1 cellular context compared by ENCODE assay signal in the genomic region with DNA sequence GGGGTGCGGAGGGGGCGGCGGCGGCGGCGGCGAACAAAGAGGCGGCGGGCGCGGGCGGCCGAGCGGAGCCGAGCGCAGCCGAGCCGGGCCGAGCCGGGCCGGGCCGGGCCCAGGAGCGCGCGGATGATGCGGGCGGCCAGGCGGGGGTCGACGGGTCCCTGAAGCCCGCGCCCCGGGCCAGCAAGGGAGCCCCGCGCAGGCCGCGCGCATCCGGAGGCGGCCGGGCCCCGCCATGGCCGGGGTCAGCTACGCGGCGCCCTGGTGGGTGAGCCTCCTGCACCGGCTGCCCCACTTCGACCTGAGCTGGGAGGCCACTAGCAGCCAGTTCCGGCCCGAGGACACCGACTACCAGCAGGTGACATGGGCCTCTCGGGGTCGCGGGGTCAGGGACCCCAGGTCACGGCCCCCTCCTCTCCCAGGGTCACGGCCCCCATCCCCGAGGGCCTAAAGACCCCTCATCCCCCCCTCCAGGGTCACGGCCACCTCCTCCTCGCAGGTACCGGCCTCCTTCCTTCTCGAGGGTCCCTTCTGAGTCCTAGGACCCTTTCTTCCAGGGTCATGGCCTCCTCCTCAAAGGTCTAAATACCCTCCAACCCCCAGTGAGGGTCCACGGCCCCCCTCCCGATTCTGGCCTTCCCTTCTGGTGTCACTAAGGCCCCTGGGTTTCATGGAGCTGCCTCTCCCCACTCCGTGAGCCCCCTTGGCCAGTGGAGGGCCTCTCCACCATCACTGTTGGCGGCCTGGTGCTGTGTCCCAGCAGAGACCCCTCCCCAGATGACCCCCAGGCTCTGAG.
TF ChIP-seq lines count a peak whose summit lies in the region.

A gene with protein sequence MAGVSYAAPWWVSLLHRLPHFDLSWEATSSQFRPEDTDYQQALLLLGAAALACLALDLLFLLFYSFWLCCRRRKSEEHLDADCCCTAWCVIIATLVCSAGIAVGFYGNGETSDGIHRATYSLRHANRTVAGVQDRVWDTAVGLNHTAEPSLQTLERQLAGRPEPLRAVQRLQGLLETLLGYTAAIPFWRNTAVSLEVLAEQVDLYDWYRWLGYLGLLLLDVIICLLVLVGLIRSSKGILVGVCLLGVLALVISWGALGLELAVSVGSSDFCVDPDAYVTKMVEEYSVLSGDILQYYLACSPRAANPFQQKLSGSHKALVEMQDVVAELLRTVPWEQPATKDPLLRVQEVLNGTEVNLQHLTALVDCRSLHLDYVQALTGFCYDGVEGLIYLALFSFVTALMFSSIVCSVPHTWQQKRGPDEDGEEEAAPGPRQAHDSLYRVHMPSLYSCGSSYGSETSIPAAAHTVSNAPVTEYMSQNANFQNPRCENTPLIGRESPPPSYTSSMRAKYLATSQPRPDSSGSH (plus strand): TSS at position 63 of the 793 bp plus-strand sequence. CDS start 170 bp downstream, at position 233.

TF ChIP-seq in GM12878, 131 proteins besides CTCF, POLR2A, EP300 and RAD21 (continued from another document):
- TF ChIP-seq, protein P1, sequence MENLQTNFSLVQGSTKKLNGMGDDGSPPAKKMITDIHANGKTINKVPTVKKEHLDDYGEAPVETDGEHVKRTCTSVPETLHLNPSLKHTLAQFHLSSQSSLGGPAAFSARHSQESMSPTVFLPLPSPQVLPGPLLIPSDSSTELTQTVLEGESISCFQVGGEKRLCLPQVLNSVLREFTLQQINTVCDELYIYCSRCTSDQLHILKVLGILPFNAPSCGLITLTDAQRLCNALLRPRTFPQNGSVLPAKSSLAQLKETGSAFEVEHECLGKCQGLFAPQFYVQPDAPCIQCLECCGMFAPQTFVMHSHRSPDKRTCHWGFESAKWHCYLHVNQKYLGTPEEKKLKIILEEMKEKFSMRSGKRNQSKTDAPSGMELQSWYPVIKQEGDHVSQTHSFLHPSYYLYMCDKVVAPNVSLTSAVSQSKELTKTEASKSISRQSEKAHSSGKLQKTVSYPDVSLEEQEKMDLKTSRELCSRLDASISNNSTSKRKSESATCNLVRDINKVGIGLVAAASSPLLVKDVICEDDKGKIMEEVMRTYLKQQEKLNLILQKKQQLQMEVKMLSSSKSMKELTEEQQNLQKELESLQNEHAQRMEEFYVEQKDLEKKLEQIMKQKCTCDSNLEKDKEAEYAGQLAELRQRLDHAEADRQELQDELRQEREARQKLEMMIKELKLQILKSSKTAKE (IDR thresholded peaks at IDR 0.05; ENCODE audit: low read depth, poor library complexity, severe bottlenecking): no peak
- TF ChIP-seq, protein P2, sequence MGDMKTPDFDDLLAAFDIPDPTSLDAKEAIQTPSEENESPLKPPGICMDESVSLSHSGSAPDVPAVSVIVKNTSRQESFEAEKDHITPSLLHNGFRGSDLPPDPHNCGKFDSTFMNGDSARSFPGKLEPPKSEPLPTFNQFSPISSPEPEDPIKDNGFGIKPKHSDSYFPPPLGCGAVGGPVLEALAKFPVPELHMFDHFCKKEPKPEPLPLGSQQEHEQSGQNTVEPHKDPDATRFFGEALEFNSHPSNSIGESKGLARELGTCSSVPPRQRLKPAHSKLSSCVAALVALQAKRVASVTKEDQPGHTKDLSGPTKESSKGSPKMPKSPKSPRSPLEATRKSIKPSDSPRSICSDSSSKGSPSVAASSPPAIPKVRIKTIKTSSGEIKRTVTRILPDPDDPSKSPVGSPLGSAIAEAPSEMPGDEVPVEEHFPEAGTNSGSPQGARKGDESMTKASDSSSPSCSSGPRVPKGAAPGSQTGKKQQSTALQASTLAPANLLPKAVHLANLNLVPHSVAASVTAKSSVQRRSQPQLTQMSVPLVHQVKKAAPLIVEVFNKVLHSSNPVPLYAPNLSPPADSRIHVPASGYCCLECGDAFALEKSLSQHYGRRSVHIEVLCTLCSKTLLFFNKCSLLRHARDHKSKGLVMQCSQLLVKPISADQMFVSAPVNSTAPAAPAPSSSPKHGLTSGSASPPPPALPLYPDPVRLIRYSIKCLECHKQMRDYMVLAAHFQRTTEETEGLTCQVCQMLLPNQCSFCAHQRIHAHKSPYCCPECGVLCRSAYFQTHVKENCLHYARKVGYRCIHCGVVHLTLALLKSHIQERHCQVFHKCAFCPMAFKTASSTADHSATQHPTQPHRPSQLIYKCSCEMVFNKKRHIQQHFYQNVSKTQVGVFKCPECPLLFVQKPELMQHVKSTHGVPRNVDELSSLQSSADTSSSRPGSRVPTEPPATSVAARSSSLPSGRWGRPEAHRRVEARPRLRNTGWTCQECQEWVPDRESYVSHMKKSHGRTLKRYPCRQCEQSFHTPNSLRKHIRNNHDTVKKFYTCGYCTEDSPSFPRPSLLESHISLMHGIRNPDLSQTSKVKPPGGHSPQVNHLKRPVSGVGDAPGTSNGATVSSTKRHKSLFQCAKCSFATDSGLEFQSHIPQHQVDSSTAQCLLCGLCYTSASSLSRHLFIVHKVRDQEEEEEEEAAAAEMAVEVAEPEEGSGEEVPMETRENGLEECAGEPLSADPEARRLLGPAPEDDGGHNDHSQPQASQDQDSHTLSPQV (IDR thresholded peaks at IDR 0.05): no peak
- TF ChIP-seq EED (IDR thresholded peaks at IDR 0.05; ENCODE audit: low read depth): no peak
- TF ChIP-seq HCFC1 (IDR thresholded peaks at IDR 0.05; ENCODE audit: low read length): no peak
- 0 out of 2 replicates have a peak, but pooled peaks have one; percentile 23 for TF ChIP-seq TAF1 (IDR thresholded peaks at IDR 0.05; ENCODE audit: borderline replicate concordance, low read depth, low read length)
- TF ChIP-seq ZNF207 (IDR thresholded peaks at IDR 0.05; ENCODE audit: borderline replicate concordance): no peak
- TF ChIP-seq BCL11A (IDR thresholded peaks at IDR 0.05; ENCODE audit: low read depth, low read length): no peak
- peak; percentile 59 for TF ChIP-seq SMARCA5 (IDR thresholded peaks at IDR 0.05)
- TF ChIP-seq SIN3A (IDR thresholded peaks at IDR 0.05; ENCODE audit: low read depth, low read length): no peak
- no peak for TF ChIP-seq SPI1 (IDR thresholded peaks at IDR 0.05; ENCODE audit: borderline replicate concordance, insufficient read depth, low read depth, low read length)
- no peak for TF ChIP-seq KAT2A (conservative IDR thresholded peaks at IDR 0.05; ENCODE audit: control insufficient read depth, low read depth, low read length)
- no peak for TF ChIP-seq FOXM1 (IDR thresholded peaks at IDR 0.05; ENCODE audit: low read depth, low read length)
- TF ChIP-seq SP1 (IDR thresholded peaks at IDR 0.05; ENCODE audit: low read depth, low read length): no peak
- TF ChIP-seq, protein P3, sequence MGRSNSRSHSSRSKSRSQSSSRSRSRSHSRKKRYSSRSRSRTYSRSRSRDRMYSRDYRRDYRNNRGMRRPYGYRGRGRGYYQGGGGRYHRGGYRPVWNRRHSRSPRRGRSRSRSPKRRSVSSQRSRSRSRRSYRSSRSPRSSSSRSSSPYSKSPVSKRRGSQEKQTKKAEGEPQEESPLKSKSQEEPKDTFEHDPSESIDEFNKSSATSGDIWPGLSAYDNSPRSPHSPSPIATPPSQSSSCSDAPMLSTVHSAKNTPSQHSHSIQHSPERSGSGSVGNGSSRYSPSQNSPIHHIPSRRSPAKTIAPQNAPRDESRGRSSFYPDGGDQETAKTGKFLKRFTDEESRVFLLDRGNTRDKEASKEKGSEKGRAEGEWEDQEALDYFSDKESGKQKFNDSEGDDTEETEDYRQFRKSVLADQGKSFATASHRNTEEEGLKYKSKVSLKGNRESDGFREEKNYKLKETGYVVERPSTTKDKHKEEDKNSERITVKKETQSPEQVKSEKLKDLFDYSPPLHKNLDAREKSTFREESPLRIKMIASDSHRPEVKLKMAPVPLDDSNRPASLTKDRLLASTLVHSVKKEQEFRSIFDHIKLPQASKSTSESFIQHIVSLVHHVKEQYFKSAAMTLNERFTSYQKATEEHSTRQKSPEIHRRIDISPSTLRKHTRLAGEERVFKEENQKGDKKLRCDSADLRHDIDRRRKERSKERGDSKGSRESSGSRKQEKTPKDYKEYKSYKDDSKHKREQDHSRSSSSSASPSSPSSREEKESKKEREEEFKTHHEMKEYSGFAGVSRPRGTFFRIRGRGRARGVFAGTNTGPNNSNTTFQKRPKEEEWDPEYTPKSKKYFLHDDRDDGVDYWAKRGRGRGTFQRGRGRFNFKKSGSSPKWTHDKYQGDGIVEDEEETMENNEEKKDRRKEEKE (IDR thresholded peaks at IDR 0.05): no peak
- no peak for TF ChIP-seq RELA (IDR thresholded peaks at IDR 0.05; ENCODE audit: borderline replicate concordance, partially characterized antibody)
- TF ChIP-seq CHD1 (IDR thresholded peaks at IDR 0.05; ENCODE audit: low read depth, low read length): peak; percentile 59; the same call in 1 of the 2 replicates
- TF ChIP-seq CREM (IDR thresholded peaks at IDR 0.05; ENCODE audit: low read depth): no peak
- TF ChIP-seq SIX5 (IDR thresholded peaks at IDR 0.05; ENCODE audit: low read depth, low read length, severe bottlenecking): no peak
- TF ChIP-seq TCF12 (IDR thresholded peaks at IDR 0.05; ENCODE audit: low read depth, low read length): no peak
- TF ChIP-seq BMI1 (IDR thresholded peaks at IDR 0.05; ENCODE audit: borderline replicate concordance): no peak
- TF ChIP-seq ZNF24 (IDR thresholded peaks at IDR 0.05): no peak
- TF ChIP-seq ZNF217 (IDR thresholded peaks at IDR 0.05): no peak
- TF ChIP-seq SMAD5 (IDR thresholded peaks at IDR 0.05; ENCODE audit: low read depth): no peak
- TF ChIP-seq IKZF2 (IDR thresholded peaks at IDR 0.05): no peak
- TF ChIP-seq IRF4 (IDR thresholded peaks at IDR 0.05; ENCODE audit: low read depth, low read length): no peak
- TF ChIP-seq, protein P4, sequence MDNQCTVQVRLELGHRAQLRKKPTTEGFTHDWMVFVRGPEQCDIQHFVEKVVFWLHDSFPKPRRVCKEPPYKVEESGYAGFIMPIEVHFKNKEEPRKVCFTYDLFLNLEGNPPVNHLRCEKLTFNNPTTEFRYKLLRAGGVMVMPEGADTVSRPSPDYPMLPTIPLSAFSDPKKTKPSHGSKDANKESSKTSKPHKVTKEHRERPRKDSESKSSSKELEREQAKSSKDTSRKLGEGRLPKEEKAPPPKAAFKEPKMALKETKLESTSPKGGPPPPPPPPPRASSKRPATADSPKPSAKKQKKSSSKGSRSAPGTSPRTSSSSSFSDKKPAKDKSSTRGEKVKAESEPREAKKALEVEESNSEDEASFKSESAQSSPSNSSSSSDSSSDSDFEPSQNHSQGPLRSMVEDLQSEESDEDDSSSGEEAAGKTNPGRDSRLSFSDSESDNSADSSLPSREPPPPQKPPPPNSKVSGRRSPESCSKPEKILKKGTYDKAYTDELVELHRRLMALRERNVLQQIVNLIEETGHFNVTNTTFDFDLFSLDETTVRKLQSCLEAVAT (IDR thresholded peaks at IDR 0.05): no peak
- no peak for TF ChIP-seq CHD2 (IDR thresholded peaks at IDR 0.05; ENCODE audit: borderline replicate concordance, low read depth, low read length)
- TF ChIP-seq JUNB (IDR thresholded peaks at IDR 0.05): no peak
- TF ChIP-seq, protein P5, sequence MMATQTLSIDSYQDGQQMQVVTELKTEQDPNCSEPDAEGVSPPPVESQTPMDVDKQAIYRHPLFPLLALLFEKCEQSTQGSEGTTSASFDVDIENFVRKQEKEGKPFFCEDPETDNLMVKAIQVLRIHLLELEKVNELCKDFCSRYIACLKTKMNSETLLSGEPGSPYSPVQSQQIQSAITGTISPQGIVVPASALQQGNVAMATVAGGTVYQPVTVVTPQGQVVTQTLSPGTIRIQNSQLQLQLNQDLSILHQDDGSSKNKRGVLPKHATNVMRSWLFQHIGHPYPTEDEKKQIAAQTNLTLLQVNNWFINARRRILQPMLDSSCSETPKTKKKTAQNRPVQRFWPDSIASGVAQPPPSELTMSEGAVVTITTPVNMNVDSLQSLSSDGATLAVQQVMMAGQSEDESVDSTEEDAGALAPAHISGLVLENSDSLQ (IDR thresholded peaks at IDR 0.05): no peak
- TF ChIP-seq TCF7 (IDR thresholded peaks at IDR 0.05; ENCODE audit: borderline replicate concordance): no peak
- no peak for TF ChIP-seq CEBPB (IDR thresholded peaks at IDR 0.05; ENCODE audit: borderline replicate concordance in 1 of 2, low read depth in 2 of 2, low read length in 2 of 2)
- no peak for TF ChIP-seq PAX8 (IDR thresholded peaks at IDR 0.05)
- TF ChIP-seq IKZF1 (conservative IDR thresholded peaks at IDR 0.05): no peak; the same call in 1 of the 2 replicates
